Comparison of ENCODE assay signal across 19 cellular contexts in the genomic region with DNA sequence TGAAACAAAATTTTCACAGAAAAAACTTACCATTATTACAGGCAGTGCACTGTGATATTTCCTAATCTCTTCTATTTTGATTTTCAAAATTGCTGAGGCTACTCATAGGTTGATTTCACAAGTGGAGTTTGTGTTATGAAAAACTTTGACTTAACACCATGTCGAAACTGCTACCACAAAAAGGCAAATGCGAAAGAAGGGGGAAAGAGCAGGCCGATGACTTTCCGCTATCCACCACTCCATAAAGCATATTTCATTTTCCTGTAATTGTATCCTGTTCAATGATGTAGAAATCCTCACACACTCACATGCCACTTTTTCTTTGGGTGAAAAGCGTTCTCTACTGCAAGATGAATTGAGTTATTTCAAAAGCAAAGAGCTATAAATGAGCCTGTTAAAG. TPM values are rescaled to one million over a fixed set of nuclear protein-coding genes. Genes with fewer than 3 reads are reported as not detected.
DNase-seq lines count a peak whose midpoint lies in the region; ATAC-seq and TF ChIP-seq lines count a peak whose summit lies in the region.
"Had no signal": no experiment of that assay in that cellular context is flagged by ENCODE, and none has a peak within 500 bp of the region (broad histone marks: within the 10 kb centered on the region; RNA-seq: fewer than 3 reads in every experiment).

No MANE protein-coding gene starts in this region.

- DNase-seq in CD14-positive monocyte (ENCODE audit: low spot score) (no peak), NOMO-1 treated with DMSO at 0.1 percent for 48 hours (lab: John Stamatoyannopoulos, UW; ENCODE audit: unreplicated experiment) (peak; percentile 88), amniotic epithelial cell (ENCODE audit: low read depth) (peak; percentile 94), mesothelial cell of epicardium (ENCODE audit: low spot score in 2 of 2, unreplicated experiment in 2 of 2) (no peak), nucleus accumbens (lab: John Stamatoyannopoulos, UW) (no peak), cerebellum (ENCODE audit: low spot score) (no peak), NCI-H446 (lab: John Stamatoyannopoulos, UW) (no peak)
- DNase-seq: DMS 273 treated with DMSO at 0.1 percent for 48 hours, MG63, NCI-H1417 treated with DMSO at 0.1 percent for 48 hours, NCI-H2029, NCI-H2171 treated with DMSO at 0.1 percent for 48 hours, NCI-H510A, NCI-H82, RPMI8226 had no signal

- H3K36me3 Mint-ChIP-seq in CD14-positive monocyte (no peaks in the 10 kb centered on the region), mesothelial cell of epicardium (no peaks in the 10 kb centered on the region)

- H3K27me3 Mint-ChIP-seq in CD14-positive monocyte (ENCODE audit: low read depth in 3 of 3) = peaks cover 0 to 6% (median 0%) of the 10 kb centered on the region in 3 donors
- no peaks in the 10 kb centered on the region for H3K27me3 Mint-ChIP-seq in mesothelial cell of epicardium (ENCODE audit: low read depth)

- H3K9me3 Mint-ChIP-seq in CD14-positive monocyte (peaks cover 0 to 3% (median 0%) of the 10 kb centered on the region in 7 donors), mesothelial cell of epicardium (no peaks in the 10 kb centered on the region)

- peaks cover 42% of the 10 kb centered on the region for H3K4me1 Mint-ChIP-seq in CD14-positive monocyte
- H3K4me1 Mint-ChIP-seq in mesothelial cell of epicardium = peaks cover 23% of the 10 kb centered on the region

- TF ChIP-seq CTCF in CD14-positive monocyte (IDR thresholded peaks at IDR 0.05) (no peak), mesothelial cell of epicardium (IDR thresholded peaks at IDR 0.05; ENCODE audit: unreplicated experiment) (no peak)

- H3K4me3 Mint-ChIP-seq in CD14-positive monocyte (peak overlapping the region; percentile 2 to 48), mesothelial cell of epicardium (no peak overlapping the region)

- intact Hi-C loops in CD14-positive monocyte (cut with micrococcal nuclease) = no loop called here

- H3K27ac Mint-ChIP-seq in CD14-positive monocyte = peak overlapping the region; percentile 83 to 94 (median 86)
- peak overlapping the region; percentile 8 for H3K27ac Mint-ChIP-seq in mesothelial cell of epicardium

- ATAC-seq in HG02759 (IDR thresholded peaks at IDR 0.05; ENCODE audit: unreplicated experiment) = no peak
- ATAC-seq: HepG2 had no signal

RNA-seq across cellular contexts. Expression of a gene that starts 18.7 kb away (rescaled TPM):
- polyA plus RNA-seq in CD14-positive monocyte = 1 to 10 TPM in 1 of 2 donors, under 1 TPM in 1; 0.75 to 1.4 TPM
- total RNA-seq in mesothelial cell of epicardium (0.33 to 0.40 TPM (median 0.34 TPM) in 3 replicates), cerebellum (1.5 TPM)
- total RNA-seq: Daoy, HepG2, SJSA1 had no signal
- polyA plus RNA-seq: HepG2 had no signal

Comparison
In these comparisons a context has a peak if more than half of its experiments do, and no peak if none do; other contexts are left out.
1. DNase-seq: peak in NOMO-1 treated with DMSO at 0.1 percent for 48 hours (single experiment) and amniotic epithelial cell (single experiment); none in CD14-positive monocyte (single experiment), mesothelial cell of epicardium (0 of 2), nucleus accumbens (0 of 56), cerebellum (single experiment) and NCI-H446 (0 of 2).